In the genomic region with DNA sequence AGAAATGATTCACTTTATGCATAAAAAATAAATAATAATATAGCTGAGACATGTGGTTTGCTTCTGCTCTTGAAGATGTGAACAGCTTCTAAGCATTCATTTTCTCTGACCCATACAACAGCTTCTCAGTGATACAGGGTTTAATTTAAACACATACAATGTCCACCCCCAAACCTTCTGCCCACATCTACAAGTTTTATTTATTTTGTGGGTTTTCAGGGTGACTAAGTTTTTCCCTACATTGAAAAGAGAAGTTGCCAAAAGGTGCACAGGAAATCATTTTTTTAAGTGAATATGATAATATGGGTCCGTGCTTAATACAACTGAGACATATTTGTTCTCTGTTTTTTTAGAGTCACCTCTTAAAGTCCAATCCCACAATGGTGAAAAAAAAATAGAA, we compare ENCODE assay signal across 23 cellular contexts. TPM values are rescaled to one million over a fixed set of nuclear protein-coding genes. Genes with fewer than 3 reads are reported as not detected.
DNase-seq lines count a peak whose midpoint lies in the region; ATAC-seq and TF ChIP-seq lines count a peak whose summit lies in the region.
"Had no signal": no experiment of that assay in that cellular context is flagged by ENCODE, and none has a peak within 500 bp of the region (broad histone marks: within the 10 kb centered on the region; RNA-seq: fewer than 3 reads in every experiment).

No MANE protein-coding gene starts in this region.

- H3K36me3 Mint-ChIP-seq in MCF 10A (ENCODE audit: insufficient read depth, unreplicated experiment): peaks cover 12% of the 10 kb centered on the region
- H3K36me3 Mint-ChIP-seq in CD8-positive, alpha-beta T cell: no peaks in the 10 kb centered on the region
- H3K36me3 Mint-ChIP-seq: activated CD4-positive, alpha-beta memory T cell treated with anti-CD3 and anti-CD28 coated beads for 36 hours; activated naive CD8-positive, alpha-beta T cell treated with anti-CD3 and anti-CD28 coated beads for 36 hours had no signal

- no peak for ATAC-seq in GM21360 (IDR thresholded peaks at IDR 0.05; ENCODE audit: unreplicated experiment)
- ATAC-seq in CD8-positive, alpha-beta T cell: no peak
- ATAC-seq: A549, upper lobe of right lung had no signal

- no TSS peak for BruUV-seq in MCF 10A (replicated peaks; lab: Mats Ljungman, UMichigan)

- H3K9me3 Mint-ChIP-seq in MCF 10A (ENCODE audit: unreplicated experiment): no peaks in the 10 kb centered on the region
- H3K9me3 Mint-ChIP-seq in CD8-positive, alpha-beta T cell: no peaks in the 10 kb centered on the region
- H3K9me3 Mint-ChIP-seq: activated CD4-positive, alpha-beta memory T cell treated with anti-CD3 and anti-CD28 coated beads for 36 hours; activated naive CD8-positive, alpha-beta T cell treated with anti-CD3 and anti-CD28 coated beads for 36 hours; neural crest cell; stimulated activated naive CD8-positive, alpha-beta T cell treated with anti-CD3 and anti-CD28 coated beads, Interleukin-15, Interleukin-2, amounts not matched to agents 100 ng/mL and 50 ng/mL, for 24 hours had no signal

- H3K4me1 Mint-ChIP-seq in MCF 10A (ENCODE audit: insufficient read depth, unreplicated experiment): no peaks in the 10 kb centered on the region
- no peaks in the 10 kb centered on the region for H3K4me1 Mint-ChIP-seq in CD8-positive, alpha-beta T cell (ENCODE audit: low read depth)
- H3K4me1 Mint-ChIP-seq: activated naive CD8-positive, alpha-beta T cell treated with anti-CD3 and anti-CD28 coated beads for 36 hours; neural crest cell had no signal

- no peak overlapping the region for H3K27ac Mint-ChIP-seq in MCF 10A (ENCODE audit: low read depth, unreplicated experiment)
- no peak overlapping the region for H3K27ac Mint-ChIP-seq in CD8-positive, alpha-beta T cell
- H3K27ac Mint-ChIP-seq: activated CD4-positive, alpha-beta memory T cell treated with anti-CD3 and anti-CD28 coated beads for 36 hours; activated naive CD8-positive, alpha-beta T cell treated with anti-CD3 and anti-CD28 coated beads for 36 hours; stimulated activated naive CD8-positive, alpha-beta T cell treated with anti-CD3 and anti-CD28 coated beads, Interleukin-15, Interleukin-2, amounts not matched to agents 100 ng/mL and 50 ng/mL, for 24 hours had no signal

- no peak overlapping the region for H3K27ac ChIP-seq in breast epithelium
- H3K27ac ChIP-seq in CD8-positive, alpha-beta T cell (ENCODE audit: low read depth, low read length): no peak overlapping the region
- no peak overlapping the region for H3K27ac ChIP-seq in sigmoid colon
- H3K27ac ChIP-seq: A549, PC-9, upper lobe of right lung, VCaP had no signal

- TF ChIP-seq CTCF in MCF 10A (IDR thresholded peaks at IDR 0.05; ENCODE audit: unreplicated experiment): no peak
- TF ChIP-seq CTCF in breast epithelium (IDR thresholded peaks at IDR 0.05): no peak
- TF ChIP-seq CTCF in CD8-positive, alpha-beta T cell (IDR thresholded peaks at IDR 0.05): no peak
- TF ChIP-seq CTCF in sigmoid colon (IDR thresholded peaks at IDR 0.05): no peak

- intact Hi-C loops in MCF 10A (cut with micrococcal nuclease): no loop called here
- intact Hi-C loops in breast epithelium (cut with DNase I; ENCODE audit: low total_unique reads): no loop called here
- intact Hi-C loops in CD8-positive, alpha-beta T cell (cut with DNase I, micrococcal nuclease): no loop called here
- intact Hi-C loops in sigmoid colon (cut with DNase I): no loop called here

- TF ChIP-seq POLR2A in breast epithelium (IDR thresholded peaks at IDR 0.05) (no peak), sigmoid colon (IDR thresholded peaks at IDR 0.05) (no peak)

- no peaks in the 10 kb centered on the region for H3K36me3 ChIP-seq in breast epithelium
- H3K36me3 ChIP-seq in CD8-positive, alpha-beta T cell (ENCODE audit: insufficient read depth, low read length): no peaks in the 10 kb centered on the region
- peaks cover 0 to 8% (median 3%) of the 10 kb centered on the region in 4 donors for H3K36me3 ChIP-seq in sigmoid colon
- H3K36me3 ChIP-seq: MG63, upper lobe of right lung had no signal

- no peak overlapping the region for H3K4me3 Mint-ChIP-seq in MCF 10A (ENCODE audit: unreplicated experiment)
- no peak overlapping the region for H3K4me3 Mint-ChIP-seq in CD8-positive, alpha-beta T cell
- H3K4me3 Mint-ChIP-seq: activated CD4-positive, alpha-beta memory T cell treated with anti-CD3 and anti-CD28 coated beads for 36 hours; activated naive CD8-positive, alpha-beta T cell treated with anti-CD3 and anti-CD28 coated beads for 36 hours; neural crest cell; stimulated activated naive CD8-positive, alpha-beta T cell treated with anti-CD3 and anti-CD28 coated beads, Interleukin-15, Interleukin-2, amounts not matched to agents 100 ng/mL and 50 ng/mL, for 24 hours had no signal

- no peak overlapping the region for H3K4me3 ChIP-seq in breast epithelium
- H3K4me3 ChIP-seq in CD8-positive, alpha-beta T cell (ENCODE audit: low read depth, low read length): no peak overlapping the region
- H3K4me3 ChIP-seq in sigmoid colon: no peak overlapping the region
- H3K4me3 ChIP-seq: A549, MG63, PC-9, upper lobe of right lung had no signal

- CTCF ChIA-PET in MCF 10A (lab: Yijun Ruan, JAX): interaction anchor here (1.7 kb wide), 1 partner anchor 11 kb away, joined by 7 read pairs; no protein-coding TSS in a partner anchor
- CTCF ChIA-PET in CD8-positive, alpha-beta T cell (lab: Charles Lee): no interaction called here

- POLR2A ChIA-PET in MCF 10A (lab: Yijun Ruan, JAX): interaction anchor here (0.7 kb wide), 2 partner anchors 52 to 101 kb away, joined by 3 read pairs; no protein-coding TSS in a partner anchor
- POLR2A ChIA-PET in CD8-positive, alpha-beta T cell (lab: Charles Lee): no interaction called here

- no peaks in the 10 kb centered on the region for H3K27me3 Mint-ChIP-seq in MCF 10A (ENCODE audit: insufficient read depth, unreplicated experiment)
- H3K27me3 Mint-ChIP-seq in CD8-positive, alpha-beta T cell (ENCODE audit: low read depth): peaks cover 3% of the 10 kb centered on the region
- H3K27me3 Mint-ChIP-seq: activated CD4-positive, alpha-beta memory T cell treated with anti-CD3 and anti-CD28 coated beads for 36 hours had no signal

- WGBS in sigmoid colon, 2 donors: 38 to 77% methylated on average over 1 of the region's 1 CpG

- DNase-seq in MCF 10A (ENCODE audit: unreplicated experiment) (peak; percentile 21), breast epithelium (ENCODE audit: low spot score in 2 of 2) (no peak), RPMI7951 (ENCODE audit: low read depth) (peak; percentile 63), dermis blood vessel endothelial cell (peak; percentile 60), midbrain (lab: John Stamatoyannopoulos, UW) (no peak), sigmoid colon (no peak)
- no peak for DNase-seq in CD8-positive, alpha-beta T cell
- DNase-seq: activated CD4-positive, alpha-beta memory T cell treated with anti-CD3 and anti-CD28 coated beads for 36 hours; activated naive CD8-positive, alpha-beta T cell treated with anti-CD3 and anti-CD28 coated beads for 36 hours; activated T-cell treated with anti-CD3 and anti-CD28 coated beads, Interleukin-2, amount 50 U/mL, for 48 hours; central memory CD4-positive, alpha-beta T cell; DND-41; effector memory CD4-positive, alpha-beta T cell; MG63; NCI-H524 treated with DMSO at 0.1 percent for 48 hours; PC-9; SW 1271; upper lobe of right lung had no signal

- no peaks in the 10 kb centered on the region for H3K4me1 ChIP-seq in breast epithelium
- H3K4me1 ChIP-seq in CD8-positive, alpha-beta T cell (ENCODE audit: insufficient read depth, low read length): no peaks in the 10 kb centered on the region
- no peaks in the 10 kb centered on the region for H3K4me1 ChIP-seq in sigmoid colon
- H3K4me1 ChIP-seq: A549, upper lobe of right lung had no signal

- H3K9me3 ChIP-seq in breast epithelium (no peaks in the 10 kb centered on the region), sigmoid colon (no peaks in the 10 kb centered on the region)
- no peaks in the 10 kb centered on the region for H3K9me3 ChIP-seq in CD8-positive, alpha-beta T cell (ENCODE audit: low read length)
- H3K9me3 ChIP-seq: A549, MG63, upper lobe of right lung had no signal

- no peak for TF ChIP-seq EP300 in sigmoid colon (IDR thresholded peaks at IDR 0.05)

- no peaks in the 10 kb centered on the region for H3K27me3 ChIP-seq in breast epithelium
- no peaks in the 10 kb centered on the region for H3K27me3 ChIP-seq in CD8-positive, alpha-beta T cell (ENCODE audit: insufficient read depth, low read length)
- H3K27me3 ChIP-seq in sigmoid colon: no peaks in the 10 kb centered on the region
- H3K27me3 ChIP-seq: MG63, upper lobe of right lung had no signal

RNA-seq across cellular contexts. Expression of a gene that starts 17.2 kb away (rescaled TPM):
- 10.0 and 14.3 TPM in 2 replicates for total RNA-seq in MCF 10A (2022)
- total RNA-seq in breast epithelium: 1 to 10 TPM in 1 of 3 donors, under 1 TPM in 2; 0.59 to 2.0 (median 0.64) TPM
- total RNA-seq in RPMI7951 (2014; rRNA removed; shearing (Covaris generic)): 23.0 and 26.4 TPM in 2 replicates
- total RNA-seq in dermis blood vessel endothelial cell: 0.60 and 1.0 TPM in 2 replicates
- total RNA-seq in CD8-positive, alpha-beta T cell: not detected
- 1 to 10 TPM; 1.1 to 5.5 (median 2.6) TPM for total RNA-seq in sigmoid colon
- 1 to 10 TPM in 1 of 3 donors, under 1 TPM in 2; 0.23 to 1.2 (median 0.66) TPM for polyA plus RNA-seq in sigmoid colon
- total RNA-seq: activated CD4-positive, alpha-beta memory T cell treated with anti-CD3 and anti-CD28 coated beads for 36 hours; activated naive CD8-positive, alpha-beta T cell treated with anti-CD3 and anti-CD28 coated beads for 36 hours had no signal

Comparison
In these comparisons a context has a peak if more than half of its experiments do, and no peak if none do; other contexts are left out.
1. DNase-seq: peak in MCF 10A (single experiment), RPMI7951 (single experiment) and dermis blood vessel endothelial cell (single experiment); none in breast epithelium (0 of 2), midbrain (single experiment), CD8-positive, alpha-beta T cell (0 of 7) and sigmoid colon (single experiment).